Comparison of ENCODE assay signal across 9 cellular contexts in genomic region chr6:26553739-26554668, GRCh38. TPM values are rescaled to one million over a fixed set of nuclear protein-coding genes. Genes with fewer than 3 reads are reported as not detected.
DNase-seq lines count a peak whose midpoint lies in the region; ATAC-seq and TF ChIP-seq lines count a peak whose summit lies in the region.
"Had no signal": no experiment of that assay in that cellular context is flagged by ENCODE, and none has a peak within 500 bp of the region (broad histone marks: within the 10 kb centered on the region; RNA-seq: fewer than 3 reads in every experiment).

No MANE protein-coding gene starts in this region.

- no peaks in the 10 kb centered on the region for H3K36me3 ChIP-seq in uterus

- no peak overlapping the region for H3K27ac Mint-ChIP-seq in activated naive CD8-positive, alpha-beta T cell treated with anti-CD3 and anti-CD28 coated beads, Interleukin-2, amount 50 U/mL, for 24 hours
- no peak overlapping the region for H3K27ac Mint-ChIP-seq in progenitor cell of endocrine pancreas
- H3K27ac Mint-ChIP-seq: brain had no signal

- H3K36me3 Mint-ChIP-seq in activated naive CD8-positive, alpha-beta T cell treated with anti-CD3 and anti-CD28 coated beads, Interleukin-2, amount 50 U/mL, for 24 hours (ENCODE audit: low read depth), result no peaks in the 10 kb centered on the region
- H3K36me3 Mint-ChIP-seq in progenitor cell of endocrine pancreas (ENCODE audit: insufficient read depth), result no peaks in the 10 kb centered on the region
- H3K36me3 Mint-ChIP-seq: brain had no signal

- TF ChIP-seq POLR2A in uterus (IDR thresholded peaks at IDR 0.05), result no peak

- no peak overlapping the region for H3K4me3 Mint-ChIP-seq in activated naive CD8-positive, alpha-beta T cell treated with anti-CD3 and anti-CD28 coated beads, Interleukin-2, amount 50 U/mL, for 24 hours
- no peak overlapping the region for H3K4me3 Mint-ChIP-seq in progenitor cell of endocrine pancreas (ENCODE audit: low read depth)
- H3K4me3 Mint-ChIP-seq: brain had no signal

- peak overlapping the region; percentile 92 to 97 for H3K27ac ChIP-seq in uterus

- DNase-seq in DMS153 (lab: John Stamatoyannopoulos, UW) (peak; percentile 76), H4 (ENCODE audit: low spot score) (peak; percentile 84), NCI-H1092 (lab: John Stamatoyannopoulos, UW) (peak; percentile 15), SKM-1 treated with dmso at 0.1 percent for 144 hours (lab: John Stamatoyannopoulos, UW; ENCODE audit: unreplicated experiment) (peak; percentile 75), left ventricle myocardium superior (peak; percentile 84), progenitor cell of endocrine pancreas (ENCODE audit: low spot score, unreplicated experiment) (peak; percentile 73), uterus (peak; percentile 82 to 86)
- peak; percentile 82 for DNase-seq in activated naive CD8-positive, alpha-beta T cell treated with anti-CD3 and anti-CD28 coated beads, Interleukin-2, amount 50 U/mL, for 24 hours

- peak; percentile 73 for ATAC-seq in activated naive CD8-positive, alpha-beta T cell treated with anti-CD3 and anti-CD28 coated beads, Interleukin-2, amount 50 U/mL, for 24 hours
- ATAC-seq in left ventricle myocardium superior, result peak; percentile 87

- TF ChIP-seq CTCF in progenitor cell of endocrine pancreas (IDR thresholded peaks at IDR 0.05; ENCODE audit: unreplicated experiment), result no peak
- TF ChIP-seq CTCF in uterus (IDR thresholded peaks at IDR 0.05), result no peak

- peaks cover 29% of the 10 kb centered on the region for H3K4me1 Mint-ChIP-seq in activated naive CD8-positive, alpha-beta T cell treated with anti-CD3 and anti-CD28 coated beads, Interleukin-2, amount 50 U/mL, for 24 hours
- H3K4me1 Mint-ChIP-seq in progenitor cell of endocrine pancreas (ENCODE audit: low read depth), result peaks cover 4% of the 10 kb centered on the region

- H3K9me3 ChIP-seq in uterus, result no peaks in the 10 kb centered on the region

- intact Hi-C loops in left ventricle myocardium superior (cut with micrococcal nuclease), result no loop called here
- intact Hi-C loops in uterus (cut with DNase I; ENCODE audit: low total_unique reads), result no loop called here

- no peaks in the 10 kb centered on the region for H3K4me1 ChIP-seq in uterus

- H3K4me3 ChIP-seq in uterus, result peak overlapping the region; percentile 52

- H3K27me3 ChIP-seq in uterus, result no peaks in the 10 kb centered on the region

- no peaks in the 10 kb centered on the region for H3K9me3 Mint-ChIP-seq in activated naive CD8-positive, alpha-beta T cell treated with anti-CD3 and anti-CD28 coated beads, Interleukin-2, amount 50 U/mL, for 24 hours
- no peaks in the 10 kb centered on the region for H3K9me3 Mint-ChIP-seq in progenitor cell of endocrine pancreas (ENCODE audit: low read depth)

- H3K27me3 Mint-ChIP-seq in activated naive CD8-positive, alpha-beta T cell treated with anti-CD3 and anti-CD28 coated beads, Interleukin-2, amount 50 U/mL, for 24 hours, result peaks cover 2% of the 10 kb centered on the region
- H3K27me3 Mint-ChIP-seq in progenitor cell of endocrine pancreas, result peaks cover 11% of the 10 kb centered on the region
- H3K27me3 Mint-ChIP-seq: brain had no signal

RNA-seq across cellular contexts. Expression of gene HMGN4, which starts 15.8 kb away (rescaled TPM):
- total RNA-seq in H4 (2014; rRNA removed; shearing (Covaris generic)), result 88.8 and 104 TPM in 2 replicates
- total RNA-seq in left ventricle myocardium superior (25.3 TPM), progenitor cell of endocrine pancreas (39.7 and 42.5 TPM in 2 replicates), uterus (10 to 100 TPM; 14.6 to 89.0 (median 73.3) TPM)

RNA-seq across cellular contexts. Expression of gene ABT1, which starts 42.7 kb away (rescaled TPM):
- 15.0 and 15.2 TPM in 2 replicates for total RNA-seq in H4 (2014; rRNA removed; shearing (Covaris generic))
- 9.0 TPM for total RNA-seq in left ventricle myocardium superior
- 23.6 and 25.5 TPM in 2 replicates for total RNA-seq in progenitor cell of endocrine pancreas
- total RNA-seq in uterus, result 10 to 100 TPM; 10.5 to 18.7 (median 16.1) TPM

RNA-seq across cellular contexts. Expression of gene BTN1A1, which starts 53.9 kb away (rescaled TPM):
- total RNA-seq in H4 (2014; rRNA removed; shearing (Covaris generic)), result not detected in 2 replicates
- total RNA-seq in left ventricle myocardium superior (not detected), progenitor cell of endocrine pancreas (1.5 and 1.6 TPM in 2 replicates), uterus (under 1 TPM in 1 of 4 donors, not detected in 3; 0.07 TPM)

Comparison
In these comparisons a context has a peak if more than half of its experiments do, and no peak if none do; other contexts are left out.
1. Peak in every context shown above with its lines: DNase-seq, ATAC-seq, H3K4me3 ChIP-seq and H3K27ac ChIP-seq.
2. DNase-seq: peak in every context shown above with its lines; median percentile 84 in H4; 84 in left ventricle myocardium superior; 84 in uterus; 82 in activated naive CD8-positive, alpha-beta T cell treated with anti-CD3 and anti-CD28 coated beads, Interleukin-2, amount 50 U/mL, for 24 hours; 76 in DMS153; 75 in SKM-1 treated with dmso at 0.1 percent for 144 hours; 73 in progenitor cell of endocrine pancreas; 15 in NCI-H1092.